Comparison of ENCODE assay signal across 14 cellular contexts in genomic region chr9:134787601-134788531, GRCh38.
DNase-seq lines count a peak whose midpoint lies in the region; TF ChIP-seq lines count a peak whose summit lies in the region.
"Had no signal": no experiment of that assay in that cellular context is flagged by ENCODE, and none has a peak within 500 bp of the region (broad histone marks: within the 10 kb centered on the region; RNA-seq: fewer than 3 reads in every experiment).

No MANE protein-coding gene starts in this region.

- H3K9me3 ChIP-seq in transverse colon, result no peaks in the 10 kb centered on the region
- H3K9me3 ChIP-seq: A549, BE2C had no signal

- H3K4me3 ChIP-seq in transverse colon, result no peak overlapping the region
- H3K4me3 ChIP-seq: A549 had no signal

- in situ Hi-C loops in transverse colon (cut with MboI; ENCODE audit: low pct_ligation_motif_present in 1 of 4, low pct_unique_long_range_greater_than_20kb in 1 of 4, low sequenced_read_pairs in 3 of 4), result no loop called here

- no peaks in the 10 kb centered on the region for H3K27me3 ChIP-seq in transverse colon
- H3K27me3 ChIP-seq: BE2C had no signal

- H3K4me3 Mint-ChIP-seq in chondrocyte (ENCODE audit: unreplicated experiment), result no peak overlapping the region
- no peak overlapping the region for H3K4me3 Mint-ChIP-seq in T-helper 2 cell treated with Interferon-gamma antibody and Interleukin-4, amounts not matched to agents 5 μg/mL and 100 μg/mL, for 36 hours
- H3K4me3 Mint-ChIP-seq: CD8-positive, alpha-beta T cell had no signal

- H3K36me3 Mint-ChIP-seq in chondrocyte (ENCODE audit: low read depth), result peaks cover 60% of the 10 kb centered on the region
- no peaks in the 10 kb centered on the region for H3K36me3 Mint-ChIP-seq in T-helper 2 cell treated with Interferon-gamma antibody and Interleukin-4, amounts not matched to agents 5 μg/mL and 100 μg/mL, for 36 hours (ENCODE audit: low read depth)
- H3K36me3 Mint-ChIP-seq: CD8-positive, alpha-beta T cell had no signal

- H3K9me3 Mint-ChIP-seq in chondrocyte (ENCODE audit: low read depth), result no peaks in the 10 kb centered on the region
- H3K9me3 Mint-ChIP-seq in T-helper 2 cell treated with Interferon-gamma antibody and Interleukin-4, amounts not matched to agents 5 μg/mL and 100 μg/mL, for 36 hours, result no peaks in the 10 kb centered on the region
- H3K9me3 Mint-ChIP-seq: CD8-positive, alpha-beta T cell had no signal

- 66 to 79% methylated on average over 3 to 8 of the region's 8 CpGs for WGBS in transverse colon (ENCODE audit: low coverage in 1 of 2), 2 donors

- intact Hi-C loops in head of caudate nucleus (cut with DNase I) (no loop called here), posterior cingulate gyrus (cut with DNase I) (loop anchor here (10.0 kb wide), 1 partner anchor 287 kb away; no protein-coding TSS in a partner anchor), transverse colon (cut with DNase I; ENCODE audit: low total_unique reads) (no loop called here)

- no peak for TF ChIP-seq CTCF in chondrocyte (IDR thresholded peaks at IDR 0.05)
- no peak for TF ChIP-seq CTCF in transverse colon (IDR thresholded peaks at IDR 0.05)

- no peaks in the 10 kb centered on the region for H3K36me3 ChIP-seq in transverse colon
- H3K36me3 ChIP-seq: BE2C had no signal

- no peak for TF ChIP-seq EP300 in transverse colon (IDR thresholded peaks at IDR 0.05; ENCODE audit: low read depth)

- peak overlapping the region; percentile 57 for H3K27ac Mint-ChIP-seq in chondrocyte (ENCODE audit: unreplicated experiment)
- H3K27ac Mint-ChIP-seq in T-helper 2 cell treated with Interferon-gamma antibody and Interleukin-4, amounts not matched to agents 5 μg/mL and 100 μg/mL, for 36 hours, result no peak overlapping the region
- H3K27ac Mint-ChIP-seq: CD8-positive, alpha-beta T cell had no signal

- H3K4me1 Mint-ChIP-seq in chondrocyte (ENCODE audit: low read depth), result peaks cover 50% of the 10 kb centered on the region
- no peaks in the 10 kb centered on the region for H3K4me1 Mint-ChIP-seq in T-helper 2 cell treated with Interferon-gamma antibody and Interleukin-4, amounts not matched to agents 5 μg/mL and 100 μg/mL, for 36 hours (ENCODE audit: low read depth)

- H3K27ac ChIP-seq in transverse colon, result no peak overlapping the region
- H3K27ac ChIP-seq: A549, C4-2B had no signal

- no peak for DNase-seq in chondrocyte (ENCODE audit: low spot score)
- DNase-seq in head of caudate nucleus, result peak; percentile 13 to 92 (median 66)
- DNase-seq in posterior cingulate gyrus, result peak in 6 of 10 donors; percentile 32 to 91 (median 54)
- DNase-seq in T-helper 2 cell treated with Interferon-gamma antibody and Interleukin-4, amounts not matched to agents 5 μg/mL and 100 μg/mL, for 36 hours (ENCODE audit: low spot score), result no peak
- DNase-seq in transverse colon, result no peak
- DNase-seq in NK-92 treated with Interleukin-12 subunit alpha and Interleukin-12 subunit beta, amount 100 ng/mL, for 24 hours (lab: John Stamatoyannopoulos, UW), result no peak
- DNase-seq in activated CD4-positive, CD25-positive, alpha-beta regulatory T cell treated with anti-CD3 and anti-CD28 coated beads, Interleukin-2, amount 50 U/mL, for 72 hours, result no peak
- DNase-seq: BE2C; CD8-positive, alpha-beta T cell; DMS53; GF-D8; GOT3 had no signal

- H3K4me1 ChIP-seq in transverse colon, result no peaks in the 10 kb centered on the region
- H3K4me1 ChIP-seq: A549 had no signal

- TF ChIP-seq POLR2A in transverse colon (IDR thresholded peaks at IDR 0.05), result no peak

- no peaks in the 10 kb centered on the region for H3K27me3 Mint-ChIP-seq in chondrocyte (ENCODE audit: low read depth)
- H3K27me3 Mint-ChIP-seq in T-helper 2 cell treated with Interferon-gamma antibody and Interleukin-4, amounts not matched to agents 5 μg/mL and 100 μg/mL, for 36 hours (ENCODE audit: low read depth), result no peaks in the 10 kb centered on the region

Comparison
In these comparisons a context has a peak if more than half of its experiments do, and no peak if none do; other contexts are left out.
1. DNase-seq: peak in head of caudate nucleus (42 of 42) and posterior cingulate gyrus (6 of 10); none in chondrocyte (single experiment), T-helper 2 cell treated with Interferon-gamma antibody and Interleukin-4, amounts not matched to agents 5 μg/mL and 100 μg/mL, for 36 hours (single experiment), transverse colon (single experiment), NK-92 treated with Interleukin-12 subunit alpha and Interleukin-12 subunit beta, amount 100 ng/mL, for 24 hours (single experiment) and activated CD4-positive, CD25-positive, alpha-beta regulatory T cell treated with anti-CD3 and anti-CD28 coated beads, Interleukin-2, amount 50 U/mL, for 72 hours (single experiment).